ENCODE assay signal across 26 cellular contexts in genomic region chr1:2854151-2854550, GRCh38.
"Had no signal": no experiment of that assay in that cellular context is flagged by ENCODE, and none has a peak within 500 bp of the region (broad histone marks: within the 10 kb centered on the region; RNA-seq: fewer than 3 reads in every experiment).

No MANE protein-coding gene starts in this region.

- H3K27ac ChIP-seq: esophagus squamous epithelium, heart right ventricle, prostate gland, sigmoid colon, thoracic aorta, tibial nerve, upper lobe of left lung had no signal

- H3K4me1 Mint-ChIP-seq: mesothelial cell of epicardium; neural crest cell; stimulated activated naive B cell treated with anti-CD40 and anti-IgM and Interleukin-4, amounts not matched to agents 10 μg/mL and 1 μg/mL and 100 μg/mL, for 72 hours had no signal

- H3K36me3 ChIP-seq: esophagus squamous epithelium, heart right ventricle, prostate gland, sigmoid colon, thoracic aorta, tibial nerve, upper lobe of left lung had no signal

- H3K4me1 ChIP-seq: esophagus squamous epithelium, heart right ventricle, prostate gland, sigmoid colon, tibial nerve, upper lobe of left lung had no signal

- H3K9me3 ChIP-seq: esophagus squamous epithelium, heart right ventricle, mucosa of descending colon, prostate gland, sigmoid colon, thoracic aorta, tibial nerve, upper lobe of left lung had no signal

- H3K4me3 ChIP-seq: esophagus squamous epithelium, heart right ventricle, mucosa of descending colon, prostate gland, sigmoid colon, thoracic aorta, tibial nerve, upper lobe of left lung had no signal

- H3K27ac Mint-ChIP-seq: effector memory CD8-positive, alpha-beta T cell; mesothelial cell of epicardium; naive B cell; natural killer cell treated with Interleukin-12 subunit alpha and Interleukin-12 subunit beta and Interleukin-15 and Interleukin-18, amount 100 ng/mL, for 72 hours; stimulated activated naive B cell treated with anti-CD40 and anti-IgM and Interleukin-4, amounts not matched to agents 10 μg/mL and 1 μg/mL and 100 μg/mL, for 72 hours; stimulated activated naive CD8-positive, alpha-beta T cell treated with anti-CD3 and anti-CD28 coated beads, Interleukin-15, Interleukin-2, amounts not matched to agents 100 ng/mL and 50 ng/mL, for 24 hours had no signal

- H3K36me3 Mint-ChIP-seq: naive B cell; natural killer cell treated with Interleukin-12 subunit alpha and Interleukin-12 subunit beta and Interleukin-15 and Interleukin-18, amount 100 ng/mL, for 72 hours; stimulated activated naive B cell treated with anti-CD40 and anti-IgM and Interleukin-4, amounts not matched to agents 10 μg/mL and 1 μg/mL and 100 μg/mL, for 72 hours had no signal

- ATAC-seq: effector memory CD8-positive, alpha-beta T cell; heart right ventricle; mucosa of descending colon; stimulated activated naive B cell treated with anti-CD40 and anti-IgM and Interleukin-4, amounts not matched to agents 10 μg/mL and 1 μg/mL and 100 μg/mL, for 72 hours had no signal

- H3K4me3 Mint-ChIP-seq: effector memory CD8-positive, alpha-beta T cell; mesothelial cell of epicardium; naive B cell; natural killer cell treated with Interleukin-12 subunit alpha and Interleukin-12 subunit beta and Interleukin-15 and Interleukin-18, amount 100 ng/mL, for 72 hours; neural crest cell; stimulated activated naive B cell treated with anti-CD40 and anti-IgM and Interleukin-4, amounts not matched to agents 10 μg/mL and 1 μg/mL and 100 μg/mL, for 72 hours; stimulated activated naive CD8-positive, alpha-beta T cell treated with anti-CD3 and anti-CD28 coated beads, Interleukin-15, Interleukin-2, amounts not matched to agents 100 ng/mL and 50 ng/mL, for 24 hours had no signal

- FAIRE-seq: endometrium, islet of Langerhans, urothelium cell line had no signal

- H3K27me3 ChIP-seq: upper lobe of left lung had no signal

- H3K9me3 Mint-ChIP-seq: effector memory CD8-positive, alpha-beta T cell; natural killer cell treated with Interleukin-12 subunit alpha and Interleukin-12 subunit beta and Interleukin-15 and Interleukin-18, amount 100 ng/mL, for 72 hours; stimulated activated naive CD8-positive, alpha-beta T cell treated with anti-CD3 and anti-CD28 coated beads, Interleukin-15, Interleukin-2, amounts not matched to agents 100 ng/mL and 50 ng/mL, for 24 hours had no signal

- DNase-seq: cortex of kidney; effector memory CD8-positive, alpha-beta T cell; erythroblast; esophagus squamous epithelium; foreskin melanocyte; glutamatergic neuron; heart right ventricle; hippocampal formation; kidney glomerular epithelial cell; mesenchymal stem cell; naive B cell; sigmoid colon; stimulated activated CD4-positive, alpha-beta T cell treated with anti-CD3 and anti-CD28 coated beads, Interleukin-4, amount 100 ng/mL, for 4 hours; stimulated activated naive B cell treated with anti-CD40 and anti-IgM and Interleukin-4, amounts not matched to agents 10 μg/mL and 1 μg/mL and 100 μg/mL, for 72 hours had no signal

- H3K27me3 Mint-ChIP-seq: stimulated activated naive CD8-positive, alpha-beta T cell treated with anti-CD3 and anti-CD28 coated beads, Interleukin-15, Interleukin-2, amounts not matched to agents 100 ng/mL and 50 ng/mL, for 24 hours had no signal
